In the genomic region with DNA sequence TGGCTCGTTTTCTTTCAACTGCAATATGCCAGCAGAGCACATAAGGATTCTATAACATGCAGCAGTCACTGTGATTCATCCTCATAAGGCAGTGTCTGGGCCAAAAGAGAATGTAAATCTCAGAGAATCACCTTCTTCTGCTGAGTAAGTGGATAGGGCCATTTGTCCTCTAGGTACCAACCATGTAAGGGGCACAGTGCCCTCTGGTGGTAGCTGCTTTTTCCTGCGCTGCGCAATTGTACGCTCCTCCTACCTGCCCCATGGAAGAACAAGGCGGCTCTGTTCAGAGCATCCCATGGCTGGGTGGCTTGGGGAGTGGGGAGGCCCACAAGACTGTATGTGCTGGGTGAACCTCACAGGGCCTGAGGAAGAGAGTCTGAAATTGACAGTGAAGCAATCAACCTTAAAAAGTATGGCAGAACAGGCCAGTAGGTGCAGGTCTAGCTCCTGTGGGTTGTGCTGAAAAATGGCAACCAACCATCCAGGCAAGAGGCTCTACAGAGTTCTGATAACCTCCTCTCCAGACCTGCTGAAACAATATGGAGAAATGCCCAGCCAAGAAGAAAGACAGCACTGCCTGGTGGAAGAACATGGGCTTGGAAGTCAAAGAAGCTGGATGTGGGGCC, we compare ENCODE assay signal across 8 cellular contexts.
DNase-seq lines count a peak whose midpoint lies in the region; ATAC-seq and TF ChIP-seq lines count a peak whose summit lies in the region.

No MANE protein-coding gene starts in this region.

- TF ChIP-seq CTCF in omental fat pad (IDR thresholded peaks at IDR 0.05): no peak

- ATAC-seq in HG03108 (IDR thresholded peaks at IDR 0.05; ENCODE audit: unreplicated experiment) (peak; percentile 50), omental fat pad (ENCODE audit: low FRiP score) (no peak)

- peak; percentile 65 for DNase-seq in DMS 273 (lab: John Stamatoyannopoulos, UW; ENCODE audit: unreplicated experiment)
- DNase-seq in DMS 273 treated with DMSO at 0.1 percent for 48 hours (lab: John Stamatoyannopoulos, UW): no peak
- DNase-seq in OCI-M1 (lab: John Stamatoyannopoulos, UW): peak; percentile 86
- DNase-seq in activated T-helper 9 cell treated with anti-CD3 and anti-CD28 coated beads, Interleukin-2, amount 50 U/mL, for 16 hours (ENCODE audit: low read depth): peak; percentile 2
- peak; percentile 6 for DNase-seq in germinal center (ENCODE audit: low spot score)
- peak; percentile 46 for DNase-seq in omental fat pad (ENCODE audit: low spot score)
- DNase-seq in ureter (ENCODE audit: low spot score): peak; percentile 70
